In the genomic region with DNA sequence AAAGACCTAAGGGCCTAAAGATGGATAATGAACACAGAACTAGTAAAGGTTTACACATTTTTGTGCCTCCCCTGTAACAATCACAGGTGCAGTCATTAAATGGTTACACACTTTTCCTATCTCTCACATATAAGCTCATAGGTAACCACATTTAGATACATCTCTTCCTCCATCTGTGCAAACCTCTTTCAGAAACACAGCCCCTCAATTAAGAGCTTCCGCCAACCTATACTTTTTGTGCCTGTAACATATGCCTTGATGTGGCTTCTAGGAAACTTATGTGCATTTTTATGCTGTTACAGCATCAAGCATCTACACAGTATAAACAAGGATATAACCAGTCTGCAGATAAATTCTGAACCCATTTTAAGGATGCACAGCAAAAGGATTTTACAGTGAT, we compare ENCODE assay signal across 20 cellular contexts.
"Had no signal": no experiment of that assay in that cellular context is flagged by ENCODE, and none has a peak within 500 bp of the region (broad histone marks: within the 10 kb centered on the region; RNA-seq: fewer than 3 reads in every experiment).

No MANE protein-coding gene starts in this region.

- DNase-seq: effector memory CD8-positive, alpha-beta T cell; esophagus squamous epithelium; foreskin fibroblast; glutamatergic neuron; islet precursor cell; mammary epithelial cell; naive thymus-derived CD4-positive, alpha-beta T cell; nucleus accumbens; ovary; right cardiac atrium; small intestine; stimulated activated CD4-positive, alpha-beta T cell treated with anti-CD3 and anti-CD28 coated beads, Interleukin-12 subunit alpha, Interleukin-12 subunit beta, amount 100 ng/mL, for 4 hours; stimulated activated naive CD4-positive, alpha-beta T cell; stomach; substantia nigra; transverse colon had no signal

- H3K27ac ChIP-seq: esophagus squamous epithelium, gastroesophageal sphincter, neural progenitor cell, ovary, stomach, thoracic aorta, transverse colon had no signal

- H3K27me3 ChIP-seq: neural progenitor cell, ovary, transverse colon had no signal

- H3K9me3 Mint-ChIP-seq: naive thymus-derived CD4-positive, alpha-beta T cell; neural progenitor cell had no signal

- ATAC-seq: effector memory CD8-positive, alpha-beta T cell; gastroesophageal sphincter; left lobe of liver; naive thymus-derived CD4-positive, alpha-beta T cell; right cardiac atrium had no signal

- FAIRE-seq: small intestine had no signal

- H3K27me3 Mint-ChIP-seq: effector memory CD8-positive, alpha-beta T cell; naive thymus-derived CD4-positive, alpha-beta T cell had no signal

- H3K36me3 Mint-ChIP-seq: naive thymus-derived CD4-positive, alpha-beta T cell; neural progenitor cell had no signal

- H3K9me3 ChIP-seq: esophagus squamous epithelium, gastroesophageal sphincter, ovary, stomach, thoracic aorta, transverse colon had no signal

- H3K36me3 ChIP-seq: esophagus squamous epithelium, gastroesophageal sphincter, neural progenitor cell, ovary, stomach, thoracic aorta, transverse colon had no signal

- H3K4me3 Mint-ChIP-seq: effector memory CD8-positive, alpha-beta T cell; neural progenitor cell had no signal

- H3K4me1 ChIP-seq: esophagus squamous epithelium, gastroesophageal sphincter, neural progenitor cell, stomach, transverse colon had no signal

- H3K4me3 ChIP-seq: esophagus squamous epithelium, gastroesophageal sphincter, neural progenitor cell, ovary, stomach, thoracic aorta, transverse colon had no signal

- H3K27ac Mint-ChIP-seq: effector memory CD8-positive, alpha-beta T cell; neural progenitor cell had no signal
